Comparison of ENCODE assay signal across 13 cellular contexts in genomic region chr7:140035400-140036223, GRCh38. TPM values are rescaled to one million over a fixed set of nuclear protein-coding genes. Genes with fewer than 3 reads are reported as not detected.
DNase-seq lines count a peak whose midpoint lies in the region; ATAC-seq and TF ChIP-seq lines count a peak whose summit lies in the region.
"Had no signal": no experiment of that assay in that cellular context is flagged by ENCODE, and none has a peak within 500 bp of the region (broad histone marks: within the 10 kb centered on the region; RNA-seq: fewer than 3 reads in every experiment).

No MANE protein-coding gene starts in this region.

- peaks cover 74% of the 10 kb centered on the region for H3K36me3 Mint-ChIP-seq in activated T-helper 2 cell treated with anti-CD3 and anti-CD28 coated beads, Interferon-gamma antibody, Interleukin-2, Interleukin-4, amounts not matched to agents 10 μg/mL and 5 μg/mL and 100 μg/mL, durations not matched to agents 14 hours and 24 hours and 36 hours (ENCODE audit: low read depth)
- peaks cover 42 to 75% of the 10 kb centered on the region in 2 donors for H3K36me3 Mint-ChIP-seq in stimulated activated naive B cell treated with anti-CD40 and anti-IgM and Interleukin-4, amounts not matched to agents 10 μg/mL and 1 μg/mL and 100 μg/mL, for 72 hours
- H3K36me3 Mint-ChIP-seq: natural killer cell had no signal

- peak overlapping the region; percentile 30 for H3K27ac Mint-ChIP-seq in activated T-helper 2 cell treated with anti-CD3 and anti-CD28 coated beads, Interferon-gamma antibody, Interleukin-2, Interleukin-4, amounts not matched to agents 10 μg/mL and 5 μg/mL and 100 μg/mL, durations not matched to agents 14 hours and 24 hours and 36 hours
- H3K27ac Mint-ChIP-seq in stimulated activated naive B cell treated with anti-CD40 and anti-IgM and Interleukin-4, amounts not matched to agents 10 μg/mL and 1 μg/mL and 100 μg/mL, for 72 hours = peak overlapping the region; percentile 86

- H3K4me3 ChIP-seq in fibroblast of villous mesenchyme (ENCODE audit: low read depth, low read length) = no peak overlapping the region
- H3K4me3 ChIP-seq: sigmoid colon, thoracic aorta had no signal

- DNase-seq in HCEC 1CT (peak; percentile 78), fibroblast of villous mesenchyme (ENCODE audit: low read depth) (peak; percentile 46), pons (ENCODE audit: low spot score) (no peak), GDM1 (lab: John Stamatoyannopoulos, UW) (no peak), GM10266 (ENCODE audit: extremely low spot score) (no peak)
- no peak for DNase-seq in activated T-helper 2 cell treated with anti-CD3 and anti-CD28 coated beads, Interferon-gamma antibody, Interleukin-2, Interleukin-4, amounts not matched to agents 10 μg/mL and 5 μg/mL and 100 μg/mL, durations not matched to agents 14 hours and 24 hours and 36 hours (ENCODE audit: low spot score)
- no peak for DNase-seq in stimulated activated naive B cell treated with anti-CD40 and anti-IgM and Interleukin-4, amounts not matched to agents 10 μg/mL and 1 μg/mL and 100 μg/mL, for 72 hours
- DNase-seq: natural killer cell, NCI-H69, SIG-M5, sigmoid colon had no signal

- no peaks in the 10 kb centered on the region for H3K9me3 Mint-ChIP-seq in activated T-helper 2 cell treated with anti-CD3 and anti-CD28 coated beads, Interferon-gamma antibody, Interleukin-2, Interleukin-4, amounts not matched to agents 10 μg/mL and 5 μg/mL and 100 μg/mL, durations not matched to agents 14 hours and 24 hours and 36 hours
- H3K9me3 Mint-ChIP-seq in stimulated activated naive B cell treated with anti-CD40 and anti-IgM and Interleukin-4, amounts not matched to agents 10 μg/mL and 1 μg/mL and 100 μg/mL, for 72 hours = no peaks in the 10 kb centered on the region
- H3K9me3 Mint-ChIP-seq: natural killer cell had no signal

- no peak for TF ChIP-seq CTCF in fibroblast of villous mesenchyme (IDR thresholded peaks at IDR 0.05; ENCODE audit: insufficient read depth, low read depth, low read length)
- TF ChIP-seq CTCF in GM10266 (IDR thresholded peaks at IDR 0.05; ENCODE audit: control insufficient read depth, insufficient read depth, low read depth, missing control alignments) = no peak

- peaks cover 27% of the 10 kb centered on the region for H3K4me1 Mint-ChIP-seq in activated T-helper 2 cell treated with anti-CD3 and anti-CD28 coated beads, Interferon-gamma antibody, Interleukin-2, Interleukin-4, amounts not matched to agents 10 μg/mL and 5 μg/mL and 100 μg/mL, durations not matched to agents 14 hours and 24 hours and 36 hours (ENCODE audit: low read depth)
- H3K4me1 Mint-ChIP-seq in stimulated activated naive B cell treated with anti-CD40 and anti-IgM and Interleukin-4, amounts not matched to agents 10 μg/mL and 1 μg/mL and 100 μg/mL, for 72 hours = peaks cover 21 to 45% of the 10 kb centered on the region in 2 donors

- intact Hi-C loops in activated T-helper 2 cell treated with anti-CD3 and anti-CD28 coated beads, Interferon-gamma antibody, Interleukin-2, Interleukin-4, amounts not matched to agents 10 μg/mL and 5 μg/mL and 100 μg/mL, durations not matched to agents 14 hours and 24 hours and 36 hours (cut with micrococcal nuclease) = no loop called here

- no peaks in the 10 kb centered on the region for H3K27me3 Mint-ChIP-seq in activated T-helper 2 cell treated with anti-CD3 and anti-CD28 coated beads, Interferon-gamma antibody, Interleukin-2, Interleukin-4, amounts not matched to agents 10 μg/mL and 5 μg/mL and 100 μg/mL, durations not matched to agents 14 hours and 24 hours and 36 hours (ENCODE audit: low read depth)
- H3K27me3 Mint-ChIP-seq in stimulated activated naive B cell treated with anti-CD40 and anti-IgM and Interleukin-4, amounts not matched to agents 10 μg/mL and 1 μg/mL and 100 μg/mL, for 72 hours = no peaks in the 10 kb centered on the region

- no peak overlapping the region for H3K4me3 Mint-ChIP-seq in activated T-helper 2 cell treated with anti-CD3 and anti-CD28 coated beads, Interferon-gamma antibody, Interleukin-2, Interleukin-4, amounts not matched to agents 10 μg/mL and 5 μg/mL and 100 μg/mL, durations not matched to agents 14 hours and 24 hours and 36 hours (ENCODE audit: low read depth)
- H3K4me3 Mint-ChIP-seq in stimulated activated naive B cell treated with anti-CD40 and anti-IgM and Interleukin-4, amounts not matched to agents 10 μg/mL and 1 μg/mL and 100 μg/mL, for 72 hours = peak overlapping the region; percentile 41
- H3K4me3 Mint-ChIP-seq: natural killer cell had no signal

- no peak for ATAC-seq in stimulated activated naive B cell treated with anti-CD40 and anti-IgM and Interleukin-4, amounts not matched to agents 10 μg/mL and 1 μg/mL and 100 μg/mL, for 72 hours (replicated peaks)
- no peak for ATAC-seq in HG03354 (IDR thresholded peaks at IDR 0.05; ENCODE audit: poor library complexity, severe bottlenecking, unreplicated experiment)

RNA-seq across cellular contexts. Expression of gene PARP12, which starts 27.1 kb away (rescaled TPM):
- total RNA-seq in activated T-helper 2 cell treated with anti-CD3 and anti-CD28 coated beads, Interferon-gamma antibody, Interleukin-2, Interleukin-4, amounts not matched to agents 10 μg/mL and 5 μg/mL and 100 μg/mL, durations not matched to agents 14 hours and 24 hours and 36 hours = 23.6 and 24.6 TPM in 2 replicates
- total RNA-seq in fibroblast of villous mesenchyme = 25.4 and 27.2 TPM in 2 replicates

Comparison
In these comparisons a context has a peak if more than half of its experiments do, and no peak if none do; other contexts are left out.
1. DNase-seq: peak in HCEC 1CT (single experiment) and fibroblast of villous mesenchyme (single experiment); none in activated T-helper 2 cell treated with anti-CD3 and anti-CD28 coated beads, Interferon-gamma antibody, Interleukin-2, Interleukin-4, amounts not matched to agents 10 μg/mL and 5 μg/mL and 100 μg/mL, durations not matched to agents 14 hours and 24 hours and 36 hours (single experiment), stimulated activated naive B cell treated with anti-CD40 and anti-IgM and Interleukin-4, amounts not matched to agents 10 μg/mL and 1 μg/mL and 100 μg/mL, for 72 hours (single experiment), pons (single experiment), GDM1 (single experiment) and GM10266 (single experiment).